Comparison of ENCODE assay signal across 1 cellular context in the genomic region with DNA sequence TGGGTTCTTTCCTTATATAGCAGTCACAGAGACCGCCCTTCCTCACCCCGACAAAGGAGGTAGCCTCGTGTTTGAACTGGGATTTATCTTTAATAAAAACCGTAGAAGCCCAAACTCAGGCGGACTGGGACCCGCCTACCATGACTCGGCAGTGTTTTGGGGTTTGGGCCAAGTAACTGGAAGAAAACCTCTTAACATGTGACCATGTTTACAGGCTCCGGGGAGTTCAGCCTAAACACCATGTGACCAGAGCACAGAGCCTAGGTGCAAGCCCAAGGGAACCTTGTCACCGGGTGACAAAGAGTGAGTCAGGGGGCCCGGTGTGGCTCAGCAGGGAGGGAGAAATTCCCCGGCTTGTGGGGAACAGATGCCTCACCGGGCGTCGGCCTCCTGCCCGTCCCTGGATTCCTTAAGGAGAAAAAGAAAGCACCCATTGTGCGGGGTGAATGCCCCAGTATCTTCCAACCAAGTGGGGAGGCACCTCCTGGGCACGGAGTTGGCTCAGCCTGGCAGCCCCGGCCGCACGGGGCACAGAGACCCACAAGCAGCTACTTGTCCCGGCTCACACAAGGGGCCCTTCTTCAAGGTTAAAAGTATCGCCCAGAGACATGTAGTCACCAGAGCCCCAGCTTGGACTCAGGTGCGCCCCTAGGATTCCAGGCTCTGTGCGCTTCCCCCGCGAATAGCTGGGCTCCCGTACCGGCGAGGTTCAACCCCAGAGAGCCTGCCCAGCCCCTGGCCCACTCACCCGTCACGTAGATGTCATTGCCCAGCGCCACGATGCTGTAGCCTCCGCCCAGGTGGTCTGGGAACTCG.
TF ChIP-seq lines count a peak whose summit lies in the region.

No MANE protein-coding gene starts in this region.

TF ChIP-seq in K562, 482 proteins besides CTCF, POLR2A, EP300 and RAD21 (continued from another document):
- TF ChIP-seq, protein P1, sequence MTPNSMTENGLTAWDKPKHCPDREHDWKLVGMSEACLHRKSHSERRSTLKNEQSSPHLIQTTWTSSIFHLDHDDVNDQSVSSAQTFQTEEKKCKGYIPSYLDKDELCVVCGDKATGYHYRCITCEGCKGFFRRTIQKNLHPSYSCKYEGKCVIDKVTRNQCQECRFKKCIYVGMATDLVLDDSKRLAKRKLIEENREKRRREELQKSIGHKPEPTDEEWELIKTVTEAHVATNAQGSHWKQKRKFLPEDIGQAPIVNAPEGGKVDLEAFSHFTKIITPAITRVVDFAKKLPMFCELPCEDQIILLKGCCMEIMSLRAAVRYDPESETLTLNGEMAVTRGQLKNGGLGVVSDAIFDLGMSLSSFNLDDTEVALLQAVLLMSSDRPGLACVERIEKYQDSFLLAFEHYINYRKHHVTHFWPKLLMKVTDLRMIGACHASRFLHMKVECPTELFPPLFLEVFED (CRISPR knock-in tag; conservative IDR thresholded peaks at IDR 0.05) = no peak
- TF ChIP-seq ETS2 (tag; IDR thresholded peaks at IDR 0.05; ENCODE audit: borderline replicate concordance, poor library complexity, severe bottlenecking) (no peak), CBX8 (IDR thresholded peaks at IDR 0.05; ENCODE audit: borderline replicate concordance, extremely low read depth, low read depth, low read length, poor library complexity, severe bottlenecking) (no peak), ZNF79 (CRISPR knock-in tag; IDR thresholded peaks at IDR 0.05; ENCODE audit: low read depth) (no peak)
